In the genomic region with DNA sequence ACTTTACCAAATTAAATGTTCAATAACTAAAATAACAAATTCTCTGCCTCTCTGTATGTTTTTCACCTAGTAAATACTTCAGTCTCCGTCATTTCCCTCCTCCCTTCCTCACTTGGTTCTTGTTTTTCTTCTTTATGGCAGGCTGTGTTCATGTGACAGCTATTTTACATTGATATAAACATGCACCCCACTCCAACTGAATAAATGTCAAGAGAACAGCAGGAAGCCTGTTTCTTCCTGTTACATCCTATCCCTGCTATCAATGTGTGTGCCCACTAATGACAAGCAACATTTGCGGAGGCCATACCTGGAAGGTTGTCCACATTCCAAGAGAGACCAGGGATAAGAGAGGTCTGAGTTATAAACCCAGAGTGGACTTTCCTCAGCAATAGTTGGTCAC, we compare ENCODE assay signal across 26 cellular contexts.
"Had no signal": no experiment of that assay in that cellular context is flagged by ENCODE, and none has a peak within 500 bp of the region (broad histone marks: within the 10 kb centered on the region; RNA-seq: fewer than 3 reads in every experiment).

No MANE protein-coding gene starts in this region.

- DNase-seq: naive thymus-derived CD8-positive, alpha-beta T cell; nephron progenitor cell; occipital lobe; ovary; posterior cingulate gyrus; psoas muscle; right cardiac atrium; right lobe of liver; sigmoid colon; small intestine; stimulated activated CD4-positive, alpha-beta T cell treated with anti-CD3 and anti-CD28 coated beads, Interleukin-15, amount 100 ng/mL, for 24 hours; stimulated activated CD4-positive, alpha-beta T cell treated with anti-CD3 and anti-CD28 coated beads, Interleukin-2, amount 100 ng/mL, for 24 hours; stimulated activated CD4-positive, alpha-beta T cell treated with anti-CD3 and anti-CD28 coated beads, Interleukin-2, amount 100 ng/mL, for 48 hours; stimulated activated CD4-positive, alpha-beta T cell treated with anti-CD3 and anti-CD28 coated beads, Interleukin-4, amount 100 ng/mL, for 24 hours; stimulated activated naive B cell treated with anti-CD40 and anti-IgM and Interleukin-4, amounts not matched to agents 10 μg/mL and 1 μg/mL and 100 μg/mL, for 72 hours; stimulated activated naive CD4-positive, alpha-beta T cell treated with Interleukin-2 at 50 U/mL for 16 hours; stomach; testis; tibial artery; transverse colon; upper lobe of right lung had no signal

- FAIRE-seq: small intestine had no signal

- H2AFZ ChIP-seq: neural progenitor cell, parathyroid adenoma had no signal

- H3K4me3 ChIP-seq: neural progenitor cell, ovary, psoas muscle, right lobe of liver, sigmoid colon, stomach, suprapubic skin, testis, tibial artery, transverse colon, upper lobe of right lung had no signal

- H3K9ac ChIP-seq: neural progenitor cell, parathyroid adenoma had no signal

- H3K27ac ChIP-seq: neural progenitor cell, ovary, parathyroid adenoma, psoas muscle, right lobe of liver, sigmoid colon, stomach, suprapubic skin, testis, tibial artery, transverse colon, upper lobe of right lung had no signal

- H3K9me3 ChIP-seq: ovary, psoas muscle, right lobe of liver, sigmoid colon, suprapubic skin, testis, transverse colon, upper lobe of right lung had no signal

- H3K4me2 ChIP-seq: neural progenitor cell had no signal

- H3K79me2 ChIP-seq: parathyroid adenoma had no signal

- ATAC-seq: naive thymus-derived CD8-positive, alpha-beta T cell; natural killer cell treated with Interleukin-12 subunit alpha and Interleukin-12 subunit beta and Interleukin-15 and Interleukin-18, amount 100 ng/mL, for 72 hours; psoas muscle; right cardiac atrium; right lobe of liver; stimulated activated effector memory CD8-positive, alpha-beta T cell treated with anti-CD3 and anti-CD28 coated beads, Interleukin-12 subunit alpha, Interleukin-12 subunit beta, amount 100 ng/mL, for 72 hours; stimulated activated naive B cell treated with anti-CD40 and anti-IgM and Interleukin-4, amounts not matched to agents 10 μg/mL and 1 μg/mL and 100 μg/mL, for 72 hours; upper lobe of right lung had no signal

- H3K27me3 ChIP-seq: neural progenitor cell, ovary, right lobe of liver, sigmoid colon, stomach, suprapubic skin, testis, tibial artery, transverse colon, upper lobe of right lung had no signal

- H3K36me3 ChIP-seq: neural progenitor cell, ovary, right lobe of liver, sigmoid colon, stomach, suprapubic skin, tibial artery, transverse colon, upper lobe of right lung had no signal

- H3K4me1 ChIP-seq: parathyroid adenoma, psoas muscle, right lobe of liver, sigmoid colon, stomach, suprapubic skin, testis, transverse colon, upper lobe of right lung had no signal
